Comparison of ENCODE assay signal across 1 cellular context in genomic region chr3:194617827-194618226, GRCh38.
TF ChIP-seq lines count a peak whose summit lies in the region.

No MANE protein-coding gene starts in this region.

TF ChIP-seq in GM23338, 12 proteins besides CTCF, POLR2A, EP300 and RAD21 (continued from another document):
- no peak for TF ChIP-seq ZNF462 (CRISPR knock-in tag; IDR thresholded peaks at IDR 0.05)
- TF ChIP-seq CREB1 (CRISPR knock-in tag; IDR thresholded peaks at IDR 0.05; ENCODE audit: low read depth): no peak
- no peak for TF ChIP-seq STAT1 (IDR thresholded peaks at IDR 0.05; ENCODE audit: unreplicated experiment)
